10 cellular contexts compared by ENCODE assay signal in the genomic region with DNA sequence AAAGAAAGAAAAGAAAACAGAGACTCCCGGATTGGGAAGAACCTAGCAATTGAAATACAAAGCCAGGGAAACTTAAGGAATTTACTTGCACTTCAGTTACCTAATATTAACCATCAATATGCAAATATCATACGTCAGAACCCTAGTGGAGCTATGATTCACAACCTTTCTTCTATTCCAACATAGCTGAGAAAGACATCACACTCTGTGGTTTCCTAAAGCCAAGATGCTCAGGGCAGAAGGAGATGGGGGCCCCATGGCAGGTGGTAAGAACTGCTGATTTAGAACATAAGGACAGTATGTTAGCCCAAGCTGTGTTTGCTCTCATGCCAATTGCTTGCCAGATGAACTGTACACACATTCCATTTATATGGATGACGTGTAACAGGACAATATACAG. TPM values are rescaled to one million over a fixed set of nuclear protein-coding genes. Genes with fewer than 3 reads are reported as not detected.
A peak's percentile ranks its signal among the peaks of the same experiment; 100 is the strongest.
DNase-seq lines count a peak whose midpoint lies in the region; ATAC-seq and TF ChIP-seq lines count a peak whose summit lies in the region.
"Had no signal": no experiment of that assay in that cellular context is flagged by ENCODE, and none has a peak within 500 bp of the region (broad histone marks: within the 10 kb centered on the region; RNA-seq: fewer than 3 reads in every experiment).

No MANE protein-coding gene starts in this region.

- no peak overlapping the region for H3K4me3 Mint-ChIP-seq in activated naive CD4-positive, alpha-beta T cell treated with anti-CD3 and anti-CD28 coated beads, Interleukin-2, amount 10 ng/mL, durations not matched to agents 7 days and 5 days
- H3K4me3 Mint-ChIP-seq: dendritic cell treated with granulocyte-macrophage colony-stimulating factor and Interleukin-4, amounts not matched to agents 40 ng/mL and 50 ng/mL, for 4 days had no signal

- CTCF ChIA-PET in activated naive CD4-positive, alpha-beta T cell treated with anti-CD3 and anti-CD28 coated beads, Interleukin-2, amount 10 ng/mL, durations not matched to agents 7 days and 5 days (lab: Charles Lee), result no interaction called here

- H3K27ac Mint-ChIP-seq in activated naive CD4-positive, alpha-beta T cell treated with anti-CD3 and anti-CD28 coated beads, Interleukin-2, amount 10 ng/mL, durations not matched to agents 7 days and 5 days, result no peak overlapping the region
- H3K27ac Mint-ChIP-seq: dendritic cell treated with granulocyte-macrophage colony-stimulating factor and Interleukin-4, amounts not matched to agents 40 ng/mL and 50 ng/mL, for 4 days had no signal

- TF ChIP-seq CTCF in GM13977 (IDR thresholded peaks at IDR 0.05; ENCODE audit: extremely low read depth, insufficient read depth, missing control alignments), result no peak

- DNase-seq in GM13977 (ENCODE audit: low spot score) (peak; percentile 50), astrocyte of the hippocampus (ENCODE audit: low read depth, low spot score) (peak; percentile 83), myocyte (ENCODE audit: low read depth) (peak; percentile 77), NCI-H187 treated with DMSO at 0.1 percent for 48 hours (lab: John Stamatoyannopoulos, UW) (no peak)
- no peak for DNase-seq in activated naive CD4-positive, alpha-beta T cell treated with anti-CD3 and anti-CD28 coated beads, Interleukin-2, amount 10 ng/mL, durations not matched to agents 7 days and 5 days
- no peak for DNase-seq in activated CD4-positive, alpha-beta T cell treated with anti-CD3 and anti-CD28 coated beads, Interleukin-2, amount 50 U/mL, for 4 hours
- DNase-seq: Peyer's patch had no signal

- peak; percentile 58 for ATAC-seq in HG03469 (IDR thresholded peaks at IDR 0.05; ENCODE audit: unreplicated experiment)
- ATAC-seq in HG03280 (IDR thresholded peaks at IDR 0.05; ENCODE audit: unreplicated experiment), result no peak

- H3K36me3 Mint-ChIP-seq in activated naive CD4-positive, alpha-beta T cell treated with anti-CD3 and anti-CD28 coated beads, Interleukin-2, amount 10 ng/mL, durations not matched to agents 7 days and 5 days, result no peaks in the 10 kb centered on the region

- in situ Hi-C loops in GM13977 (cut with MboI; ENCODE audit: low pct_unique_long_range_greater_than_20kb, low sequenced_read_pairs, unreplicated experiment), result no loop called here

- H3K4me1 Mint-ChIP-seq in activated naive CD4-positive, alpha-beta T cell treated with anti-CD3 and anti-CD28 coated beads, Interleukin-2, amount 10 ng/mL, durations not matched to agents 7 days and 5 days, result no peaks in the 10 kb centered on the region

- no peaks in the 10 kb centered on the region for H3K27me3 Mint-ChIP-seq in activated naive CD4-positive, alpha-beta T cell treated with anti-CD3 and anti-CD28 coated beads, Interleukin-2, amount 10 ng/mL, durations not matched to agents 7 days and 5 days
- H3K27me3 Mint-ChIP-seq: dendritic cell treated with granulocyte-macrophage colony-stimulating factor and Interleukin-4, amounts not matched to agents 40 ng/mL and 50 ng/mL, for 4 days had no signal

- no peaks in the 10 kb centered on the region for H3K9me3 Mint-ChIP-seq in activated naive CD4-positive, alpha-beta T cell treated with anti-CD3 and anti-CD28 coated beads, Interleukin-2, amount 10 ng/mL, durations not matched to agents 7 days and 5 days
- H3K9me3 Mint-ChIP-seq: dendritic cell treated with granulocyte-macrophage colony-stimulating factor and Interleukin-4, amounts not matched to agents 40 ng/mL and 50 ng/mL, for 4 days had no signal

RNA-seq across cellular contexts. Expression of a gene that starts 34.7 kb away (rescaled TPM):
- 24.9 and 26.0 TPM in 2 replicates for total RNA-seq in myocyte
- 21.8 TPM for polyA plus RNA-seq in myocyte (2012)

Comparison
In these comparisons a context has a peak if more than half of its experiments do, and no peak if none do; other contexts are left out.
1. DNase-seq: peak in GM13977 (single experiment), astrocyte of the hippocampus (single experiment) and myocyte (single experiment); none in NCI-H187 treated with DMSO at 0.1 percent for 48 hours (single experiment), activated naive CD4-positive, alpha-beta T cell treated with anti-CD3 and anti-CD28 coated beads, Interleukin-2, amount 10 ng/mL, durations not matched to agents 7 days and 5 days (single experiment) and activated CD4-positive, alpha-beta T cell treated with anti-CD3 and anti-CD28 coated beads, Interleukin-2, amount 50 U/mL, for 4 hours (0 of 2).